8 cellular contexts compared by ENCODE assay signal in genomic region chr19:34172661-34173144, GRCh38. TPM values are rescaled to one million over a fixed set of nuclear protein-coding genes. Genes with fewer than 3 reads are reported as not detected.
DNase-seq lines count a peak whose midpoint lies in the region; ATAC-seq and TF ChIP-seq lines count a peak whose summit lies in the region.

No MANE protein-coding gene starts in this region.

- no peak for TF ChIP-seq POLR2A in testis (IDR thresholded peaks at IDR 0.05)

- ATAC-seq in HG02678 (IDR thresholded peaks at IDR 0.05; ENCODE audit: unreplicated experiment) (peak; percentile 40), memory B cell (ENCODE audit: low read depth) (peak; percentile 31)

- H3K27ac Mint-ChIP-seq in memory B cell, result peak overlapping the region; percentile 98

- peak overlapping the region; percentile 54; the same call in 1 of the 2 replicates for H2AFZ ChIP-seq in OCI-LY3 (ENCODE audit: low read depth, low read length)

- H3K4me3 Mint-ChIP-seq in memory B cell, result peak overlapping the region; percentile 97

- intact Hi-C loops in testis (cut with DNase I; ENCODE audit: low total_unique reads), result no loop called here

- peaks cover 53% of the 10 kb centered on the region for H3K4me1 ChIP-seq in OCI-LY3 (ENCODE audit: low read length)
- H3K4me1 ChIP-seq in testis, result peaks cover 33% of the 10 kb centered on the region

- peaks cover 60% of the 10 kb centered on the region for H3K79me2 ChIP-seq in OCI-LY3 (ENCODE audit: low read length)

- peaks cover 24% of the 10 kb centered on the region for H3K4me1 Mint-ChIP-seq in memory B cell

- TF ChIP-seq CTCF in OCI-LY3 (IDR thresholded peaks at IDR 0.05; ENCODE audit: low read depth, low read length) (no peak), testis (IDR thresholded peaks at IDR 0.05) (no peak)

- peak overlapping the region; percentile 78 for H3K4me2 ChIP-seq in OCI-LY3 (ENCODE audit: low read length)

- H3K4me3 ChIP-seq in OCI-LY3 (ENCODE audit: low read length) (peak overlapping the region; percentile 83), testis (peak overlapping the region; percentile 96 to 100)

- H3K36me3 ChIP-seq in OCI-LY3 (replicated peaks; ENCODE audit: low read depth, low read length) (peaks cover 10% of the 10 kb centered on the region), testis (ENCODE audit: low read depth, missing control alignments) (no peaks in the 10 kb centered on the region)

- no peaks in the 10 kb centered on the region for H3K9me3 ChIP-seq in OCI-LY3 (ENCODE audit: insufficient read depth, low read length)
- no peaks in the 10 kb centered on the region for H3K9me3 ChIP-seq in testis

- DNase-seq in NOMO-1 (lab: John Stamatoyannopoulos, UW; ENCODE audit: unreplicated experiment in 2 of 2) (peak; percentile 28 to 46), NOMO-1 treated with DMSO at 0.1 percent for 48 hours (lab: John Stamatoyannopoulos, UW; ENCODE audit: unreplicated experiment) (no peak), memory B cell (ENCODE audit: low spot score in 2 of 2) (peak in 1 of 2 donors; percentile 36), testis (peak; percentile 27), cerebellar nuclear complex (lab: John Stamatoyannopoulos, UW) (no peak)

- H4K20me1 ChIP-seq in OCI-LY3 (ENCODE audit: insufficient read depth, low read length), result peaks cover 38% of the 10 kb centered on the region

- H3K9ac ChIP-seq in OCI-LY3 (ENCODE audit: low read length), result peak overlapping the region; percentile 92

- H3K27me3 ChIP-seq in OCI-LY3 (ENCODE audit: low read depth, low read length), result 0 out of 2 replicates have a peak, but pooled peaks cover 4% of the 10 kb centered on the region
- no peaks in the 10 kb centered on the region for H3K27me3 ChIP-seq in testis

- H3K36me3 Mint-ChIP-seq in memory B cell, result no peaks in the 10 kb centered on the region

- whole genome bisulfite sequencing in testis, 2 donors, result 0 to 1% methylated on average over 11 to 53 of the region's 55 CpGs

- H3K9me3 Mint-ChIP-seq in memory B cell, result no peaks in the 10 kb centered on the region

- no peaks in the 10 kb centered on the region for H3K27me3 Mint-ChIP-seq in memory B cell

- H3K27ac ChIP-seq in OCI-LY3 (ENCODE audit: low read length), result peak overlapping the region; percentile 88
- H3K27ac ChIP-seq in cingulate gyrus (ENCODE audit: low read depth, low read length), result peak overlapping the region; percentile 96
- H3K27ac ChIP-seq in testis, result peak overlapping the region; percentile 100

RNA-seq across cellular contexts. Expression of gene LSM14A, which starts 0.4 kb away (rescaled TPM):
- total RNA-seq in testis, result 100 to 1,000 TPM; 174 to 192 TPM
- 122 TPM for polyA plus RNA-seq in testis (ENCODE audit: insufficient read depth, low read depth, low replicate concordance)

Comparison
In these comparisons a context has a peak if more than half of its experiments do, and no peak if none do; other contexts are left out.
1. DNase-seq: peak in NOMO-1 (2 of 2) and testis (single experiment); none in NOMO-1 treated with DMSO at 0.1 percent for 48 hours (single experiment) and cerebellar nuclear complex (0 of 2).
2. Peak in every context shown above with its lines, with median percentiles within 50 percentile points of each other: H3K27ac ChIP-seq.